Comparison of ENCODE assay signal across 9 cellular contexts in genomic region chr9:89522261-89522978, GRCh38. TPM values are rescaled to one million over a fixed set of nuclear protein-coding genes. Genes with fewer than 3 reads are reported as not detected.
A peak's percentile ranks its signal among the peaks of the same experiment; 100 is the strongest.
DNase-seq lines count a peak whose midpoint lies in the region; ATAC-seq and TF ChIP-seq lines count a peak whose summit lies in the region.
"Had no signal": no experiment of that assay in that cellular context is flagged by ENCODE, and none has a peak within 500 bp of the region (broad histone marks: within the 10 kb centered on the region; RNA-seq: fewer than 3 reads in every experiment).

No MANE protein-coding gene starts in this region.

- peak overlapping the region; percentile 33 for H3K4me3 ChIP-seq in CD8-positive, alpha-beta memory T cell (ENCODE audit: low read length)
- H3K4me3 ChIP-seq in stomach: no peak overlapping the region
- H3K4me3 ChIP-seq: cardiac muscle cell had no signal

- TF ChIP-seq CTCF in stomach (IDR thresholded peaks at IDR 0.05): no peak

- H3K4me1 ChIP-seq in CD8-positive, alpha-beta memory T cell (ENCODE audit: insufficient read depth, low read length): peaks cover 99% of the 10 kb centered on the region
- peaks cover 13 to 82% (median 18%) of the 10 kb centered on the region in 4 donors for H3K4me1 ChIP-seq in stomach

- no peaks in the 10 kb centered on the region for H3K36me3 Mint-ChIP-seq in CD8-positive, alpha-beta memory T cell

- no peak for TF ChIP-seq EP300 in stomach (IDR thresholded peaks at IDR 0.05)

- H3K27ac Mint-ChIP-seq in CD8-positive, alpha-beta memory T cell: peak overlapping the region; percentile 89 to 99 (median 96)

- H3K27ac ChIP-seq in CD8-positive, alpha-beta memory T cell (ENCODE audit: low read depth, low read length): peak overlapping the region; percentile 68
- peak overlapping the region; percentile 9 to 78 (median 34) for H3K27ac ChIP-seq in stomach
- H3K27ac ChIP-seq: cardiac muscle cell had no signal

- H3K36me3 ChIP-seq in CD8-positive, alpha-beta memory T cell (ENCODE audit: insufficient read depth, low read length): no peaks in the 10 kb centered on the region
- no peaks in the 10 kb centered on the region for H3K36me3 ChIP-seq in stomach
- H3K36me3 ChIP-seq: cardiac muscle cell had no signal

- peak; percentile 62 to 89 (median 84) for DNase-seq in CD8-positive, alpha-beta memory T cell
- DNase-seq in HT-29 (ENCODE audit: low spot score) (peak; percentile 19), left cardiac atrium (no peak), stomach (peak; percentile 49), RKO (ENCODE audit: low spot score) (no peak), NCI-H524 treated with DMSO at 0.1 percent for 48 hours (lab: John Stamatoyannopoulos, UW) (no peak)
- DNase-seq in activated CD4-positive, alpha-beta T cell treated with anti-CD3 and anti-CD28 coated beads for 48 hours: peak; percentile 77

- H3K9me3 Mint-ChIP-seq in CD8-positive, alpha-beta memory T cell: no peaks in the 10 kb centered on the region

- H3K4me3 Mint-ChIP-seq in CD8-positive, alpha-beta memory T cell: peak overlapping the region; percentile 43 to 94 (median 74)

- intact Hi-C loops in left cardiac atrium (cut with DNase I) (no loop called here), stomach (cut with DNase I; ENCODE audit: low total_unique reads) (no loop called here)

- peak; percentile 91 for ATAC-seq in GM21381 (IDR thresholded peaks at IDR 0.05; ENCODE audit: unreplicated experiment)
- ATAC-seq in left cardiac atrium: peak; percentile 45 to 48

- peaks cover 92 to 99% (median 98%) of the 10 kb centered on the region in 3 donors for H3K4me1 Mint-ChIP-seq in CD8-positive, alpha-beta memory T cell

- CTCF ChIA-PET in CD8-positive, alpha-beta memory T cell (lab: Charles Lee): interaction anchor here (0.7 to 4.1 kb wide), 12 partner anchors 8 to 93 kb away, joined by 3 to 29 read pairs (median 4); no protein-coding TSS in a partner anchor

- TF ChIP-seq POLR2A in stomach (IDR thresholded peaks at IDR 0.05): no peak

- H3K9me3 ChIP-seq in CD8-positive, alpha-beta memory T cell (ENCODE audit: low read length): no peaks in the 10 kb centered on the region
- no peaks in the 10 kb centered on the region for H3K9me3 ChIP-seq in stomach

- WGBS in stomach, 5 donors: 57 to 69% (median 68%) methylated on average over 12 of the region's 12 CpGs

- no peaks in the 10 kb centered on the region for H3K27me3 Mint-ChIP-seq in CD8-positive, alpha-beta memory T cell

- no peaks in the 10 kb centered on the region for H3K27me3 ChIP-seq in CD8-positive, alpha-beta memory T cell (ENCODE audit: insufficient read depth, low read length, poor library complexity, severe bottlenecking)
- no peaks in the 10 kb centered on the region for H3K27me3 ChIP-seq in stomach
- H3K27me3 ChIP-seq: cardiac muscle cell had no signal

- POLR2A ChIA-PET in CD8-positive, alpha-beta memory T cell (lab: Charles Lee): interaction anchor here (0.6 to 2.1 kb wide), 12 partner anchors 12 to 224 kb away, joined by 3 to 9 read pairs (median 5); no protein-coding TSS in a partner anchor

RNA-seq across cellular contexts. Expression of gene SEMA4D, which starts 24.5 kb away (rescaled TPM):
- 100 to 1,000 TPM; 238 to 243 TPM for total RNA-seq in CD8-positive, alpha-beta memory T cell
- polyA plus RNA-seq in CD8-positive, alpha-beta memory T cell: 227 TPM
- 13.2 and 18.5 TPM in 2 replicates for total RNA-seq in HT-29 (2014; rRNA removed; shearing (Covaris generic))
- 10 to 100 TPM; 17.5 to 22.4 TPM for total RNA-seq in left cardiac atrium
- 10 to 100 TPM; 11.1 to 43.3 (median 28.8) TPM for total RNA-seq in stomach
- polyA plus RNA-seq in stomach: 10 to 100 TPM in 1 of 3 donors, 1 to 10 TPM in 2; 4.9 to 10.9 (median 8.4) TPM

Comparison
In these comparisons a context has a peak if more than half of its experiments do, and no peak if none do; other contexts are left out.
1. DNase-seq: peak in CD8-positive, alpha-beta memory T cell (5 of 5), HT-29 (single experiment), activated CD4-positive, alpha-beta T cell treated with anti-CD3 and anti-CD28 coated beads for 48 hours (single experiment) and stomach (single experiment); none in left cardiac atrium (single experiment), RKO (single experiment) and NCI-H524 treated with DMSO at 0.1 percent for 48 hours (single experiment).
2. RNA of gene SEMA4D, which starts 24.5 kb away (total RNA-seq): 238 to 243 TPM in CD8-positive, alpha-beta memory T cell; 11.1 to 43.3 TPM in stomach, 17.5 to 22.4 TPM in left cardiac atrium and 13.2 to 18.5 TPM in HT-29; every median in the first group is over 4 times any median in the second.